In the genomic region with DNA sequence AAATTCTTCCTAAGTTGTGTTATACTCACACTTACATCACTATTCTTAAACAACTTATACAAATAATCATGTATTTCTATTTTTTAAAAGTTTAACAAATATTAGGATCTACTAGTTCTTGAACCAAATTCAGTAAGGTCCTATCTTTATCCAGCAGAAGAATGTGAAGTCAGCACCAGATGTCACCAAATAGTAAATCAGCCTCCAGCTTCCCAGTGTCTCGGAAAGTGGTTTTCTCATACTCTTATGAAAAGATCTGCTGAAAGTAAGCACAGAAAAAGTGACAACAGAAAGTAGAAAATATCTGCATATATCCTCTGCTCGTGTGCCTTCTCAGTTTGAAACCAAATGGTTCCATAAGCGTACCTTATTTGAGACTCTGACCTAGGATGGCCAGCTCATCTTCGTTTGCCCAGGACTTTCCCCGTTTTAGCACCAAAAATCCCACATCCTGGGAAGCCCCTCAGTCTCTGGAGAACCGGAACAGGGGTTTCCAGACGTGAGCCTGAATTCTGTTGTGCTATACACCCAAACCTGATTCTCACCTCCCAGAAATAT, we compare ENCODE assay signal across 13 cellular contexts.
DNase-seq lines count a peak whose midpoint lies in the region; ATAC-seq and TF ChIP-seq lines count a peak whose summit lies in the region.
"Had no signal": no experiment of that assay in that cellular context is flagged by ENCODE, and none has a peak within 500 bp of the region (broad histone marks: within the 10 kb centered on the region; RNA-seq: fewer than 3 reads in every experiment).

No MANE protein-coding gene starts in this region.

- no peak overlapping the region for H2BK15ac ChIP-seq in mesenchymal stem cell (ENCODE audit: low read depth, poor library complexity, severe bottlenecking)

- H2AFZ ChIP-seq in mesenchymal stem cell (ENCODE audit: low read depth, low read length) = no peak overlapping the region

- no peaks in the 10 kb centered on the region for H3K9me3 ChIP-seq in mesenchymal stem cell (ENCODE audit: control insufficient read depth, low read length)
- H3K9me3 ChIP-seq: BLaER1 treated with 17β-estradiol and CSF1 and Interleukin-3, amounts not matched to agents 10 nM and 100 nM; Caco-2 had no signal

- no peaks in the 10 kb centered on the region for H3K79me1 ChIP-seq in mesenchymal stem cell (replicated peaks; ENCODE audit: low read length, poor library complexity, severe bottlenecking)

- H3K9ac ChIP-seq in mesenchymal stem cell (ENCODE audit: low read length) = no peak overlapping the region
- H3K9ac ChIP-seq: BLaER1 treated with 17β-estradiol and CSF1 and Interleukin-3, amounts not matched to agents 10 nM and 100 nM had no signal

- H3K4me2 ChIP-seq in mesenchymal stem cell (ENCODE audit: low read length, poor library complexity, severe bottlenecking) = no peak overlapping the region
- H3K4me2 ChIP-seq: BLaER1 treated with 17β-estradiol and CSF1 and Interleukin-3, amounts not matched to agents 10 nM and 100 nM had no signal

- no peaks in the 10 kb centered on the region for H3K36me3 ChIP-seq in mesenchymal stem cell (ENCODE audit: control insufficient read depth in 1 of 2, insufficient read depth in 2 of 2, low read depth in 1 of 2, low read length in 2 of 2)
- H3K36me3 ChIP-seq: BLaER1 treated with 17β-estradiol and CSF1 and Interleukin-3, amounts not matched to agents 10 nM and 100 nM; heart right ventricle had no signal

- H3K4me3 ChIP-seq in GM12865 (ENCODE audit: low read depth, low read length) (no peak overlapping the region), mesenchymal stem cell (ENCODE audit: insufficient read depth in 1 of 2, low read depth in 1 of 2, low read length in 2 of 2) (no peak overlapping the region)
- H3K4me3 ChIP-seq: BLaER1 treated with 17β-estradiol and CSF1 and Interleukin-3, amounts not matched to agents 10 nM and 100 nM; GM12878; heart right ventricle had no signal

- H2BK5ac ChIP-seq in mesenchymal stem cell (ENCODE audit: low read depth, low read length, poor library complexity, severe bottlenecking) = no peak overlapping the region

- ATAC-seq in GM19395 (IDR thresholded peaks at IDR 0.05; ENCODE audit: unreplicated experiment) (peak; percentile 20), HG03280 (IDR thresholded peaks at IDR 0.05; ENCODE audit: unreplicated experiment) (peak; percentile 33)
- ATAC-seq: stimulated activated memory B cell treated with anti-CD40 and anti-IgM and Interleukin-4, amounts not matched to agents 10 μg/mL and 1 μg/mL and 100 μg/mL, for 72 hours had no signal

- no peaks in the 10 kb centered on the region for H3K4me1 ChIP-seq in mesenchymal stem cell (ENCODE audit: control insufficient read depth, insufficient read depth, low read depth, low read length)
- H3K4me1 ChIP-seq: Caco-2, heart right ventricle had no signal

- H3K4ac ChIP-seq in mesenchymal stem cell (ENCODE audit: low read depth in 1 of 2, low read length in 2 of 2) = peak overlapping the region in 1 of 2 experiments; percentile 49

- peak; percentile 8 for DNase-seq in GM12865 (ENCODE audit: low read depth)
- peak; percentile 33 for DNase-seq in mesenchymal stem cell
- DNase-seq in mucosa of gallbladder (ENCODE audit: low spot score) = no peak
- DNase-seq in GM19238 (ENCODE audit: insufficient read length, low spot score) = no peak
- DNase-seq in stimulated activated CD4-positive, alpha-beta T cell treated with anti-CD3 and anti-CD28 coated beads, Interleukin-15, amount 100 ng/mL, for 24 hours = no peak
- no peak for DNase-seq in NOMO-1 treated with DMSO at 0.1 percent for 48 hours (lab: John Stamatoyannopoulos, UW; ENCODE audit: unreplicated experiment)

- peak overlapping the region in 1 of 2 experiments; percentile 21 for H3K18ac ChIP-seq in mesenchymal stem cell (ENCODE audit: low read depth in 1 of 2, low read length in 2 of 2)

- TF ChIP-seq CTCF in GM12865 (IDR thresholded peaks at IDR 0.05; ENCODE audit: insufficient read depth, low read depth, low read length, missing control alignments) = no peak

- no peak overlapping the region for H4K91ac ChIP-seq in mesenchymal stem cell (ENCODE audit: low read length)

- H3K23ac ChIP-seq in mesenchymal stem cell (ENCODE audit: low read length in 2 of 2) = no peak overlapping the region

- H3K27me3 ChIP-seq in mesenchymal stem cell (ENCODE audit: control insufficient read depth in 1 of 2, insufficient read depth in 1 of 2, low read length in 2 of 2) = peaks cover 0 to 2% of the 10 kb centered on the region in 2 experiments
- H3K27me3 ChIP-seq: BLaER1 treated with 17β-estradiol and CSF1 and Interleukin-3, amounts not matched to agents 10 nM and 100 nM; heart right ventricle had no signal

- peak overlapping the region; percentile 36 for H2AK5ac ChIP-seq in mesenchymal stem cell (ENCODE audit: low read length, severe bottlenecking)

- H2BK120ac ChIP-seq in mesenchymal stem cell (ENCODE audit: low read depth, low read length) = no peak overlapping the region

- peak overlapping the region in 1 of 2 experiments; percentile 77 for H2BK12ac ChIP-seq in mesenchymal stem cell (ENCODE audit: low read length in 2 of 2)

- no peak overlapping the region for H3K27ac ChIP-seq in mesenchymal stem cell (ENCODE audit: low read length, poor library complexity, severe bottlenecking)
- H3K27ac ChIP-seq: BLaER1 treated with 17β-estradiol and CSF1 and Interleukin-3, amounts not matched to agents 10 nM and 100 nM; heart right ventricle had no signal

- H4K8ac ChIP-seq in mesenchymal stem cell (ENCODE audit: low read length) = no peak overlapping the region

- no peak overlapping the region for H3K14ac ChIP-seq in mesenchymal stem cell (ENCODE audit: low read length in 2 of 2)

- WGBS in mesenchymal stem cell = 46% methylated on average over 5 of the region's 7 CpGs

Comparison
In these comparisons a context has a peak if more than half of its experiments do, and no peak if none do; other contexts are left out.
1. DNase-seq: peak in GM12865 (single experiment) and mesenchymal stem cell (single experiment); none in mucosa of gallbladder (single experiment), GM19238 (single experiment), stimulated activated CD4-positive, alpha-beta T cell treated with anti-CD3 and anti-CD28 coated beads, Interleukin-15, amount 100 ng/mL, for 24 hours (single experiment) and NOMO-1 treated with DMSO at 0.1 percent for 48 hours (single experiment).